Comparison of ENCODE assay signal across 7 cellular contexts in the genomic region with DNA sequence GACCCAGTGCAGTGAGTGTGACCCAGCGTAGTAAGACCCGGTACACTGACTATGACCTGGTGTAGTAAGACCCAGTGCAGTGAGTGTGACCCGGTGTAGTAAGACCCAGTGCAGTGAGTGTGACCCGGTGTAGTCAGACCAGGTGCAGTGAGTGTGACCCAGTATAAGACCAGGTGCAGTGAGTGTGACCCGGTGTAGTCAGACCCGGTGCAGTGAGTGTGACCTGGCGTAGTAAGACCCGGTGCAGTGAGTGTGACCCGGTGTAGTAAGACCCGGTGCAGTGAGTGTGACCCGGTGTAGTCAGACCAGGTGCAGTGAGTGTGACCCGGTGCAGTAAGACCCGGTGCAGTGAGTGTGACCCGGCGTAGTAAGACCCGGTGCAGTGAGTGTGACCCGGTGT.
DNase-seq lines count a peak whose midpoint lies in the region; ATAC-seq, FAIRE-seq and TF ChIP-seq lines count a peak whose summit lies in the region.
"Not testable (repeated sequence)": the region's sequence is repeated elsewhere in the genome, so short reads cannot be mapped to it uniquely, and the experiment has no call there.

No MANE protein-coding gene starts in this region.

- not testable (repeated sequence) for ATAC-seq in left cardiac atrium

- peak; percentile 78 for FAIRE-seq in GM12892 (lab: Jason Lieb, UNC)

- not testable (repeated sequence) for TF ChIP-seq POLR2A in GM12892 (IDR thresholded peaks at IDR 0.05; ENCODE audit: low read depth, low read length)

- DNase-seq in GM12892 (ENCODE audit: insufficient read length) = not testable (repeated sequence)
- DNase-seq in activated CD4-positive, CD25-positive, alpha-beta regulatory T cell treated with anti-CD3 and anti-CD28 coated beads, Interleukin-2, amount 50 U/mL, for 16 hours (ENCODE audit: low read depth, low spot score) = peak; percentile 17
- DNase-seq in activated effector memory CD4-positive, alpha-beta T cell treated with anti-CD3 and anti-CD28 coated beads, Interleukin-2, amount 50 U/mL, for 16 hours = peak; percentile 78
- DNase-seq in choroid plexus epithelial cell (ENCODE audit: low read depth) (peak; percentile 78), left cardiac atrium (peak; percentile 50), putamen (ENCODE audit: low spot score) (peak; percentile 49)
- peak in 2 of 3 experiments; percentile 9 for DNase-seq in stimulated activated CD4-positive, alpha-beta T cell treated with anti-CD3 and anti-CD28 coated beads, TNF-alpha, amount 100 ng/mL, for 4 hours (ENCODE audit: low read depth in 3 of 3)

- not testable (repeated sequence) for TF ChIP-seq CTCF in choroid plexus epithelial cell (conservative IDR thresholded peaks at IDR 0.05; ENCODE audit: low read depth, low read length)

- H3K4me3 ChIP-seq in choroid plexus epithelial cell (ENCODE audit: low read depth, low read length) = not testable (repeated sequence)

- intact Hi-C loops in left cardiac atrium (cut with DNase I) = not testable (repeated sequence)
